1 cellular context compared by ENCODE assay signal in the genomic region with DNA sequence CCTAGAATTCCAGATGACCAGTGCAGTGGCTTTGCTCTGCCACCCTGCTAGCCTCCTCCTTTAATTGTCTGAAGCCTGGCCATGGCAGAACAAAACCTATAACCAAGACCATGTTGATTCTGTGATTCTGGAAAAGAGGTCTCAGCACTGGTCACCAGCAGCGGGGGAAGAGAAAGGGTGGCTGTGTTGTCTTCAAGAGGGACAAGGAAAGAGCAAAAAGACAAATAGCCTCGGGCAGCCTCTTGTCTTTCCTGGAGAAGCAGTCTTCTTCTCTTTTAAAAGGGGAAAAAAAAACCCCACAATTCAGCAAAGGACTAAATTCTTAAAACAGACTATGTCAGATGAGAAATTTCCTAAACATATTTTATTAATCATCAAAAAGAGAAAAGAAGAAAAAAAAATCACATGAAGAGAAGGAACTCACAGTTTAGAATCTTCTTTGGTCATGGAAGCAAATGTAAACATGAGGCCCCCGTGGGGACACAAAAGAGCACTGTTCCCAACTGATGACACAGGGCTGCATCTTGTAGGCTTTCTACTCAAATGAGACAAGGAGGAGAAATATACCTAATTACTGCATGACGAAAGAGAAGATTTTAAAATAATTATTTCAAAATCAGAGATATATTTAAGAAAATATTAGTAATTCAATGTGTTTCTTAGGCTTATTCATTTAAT.
TF ChIP-seq lines count a peak whose summit lies in the region.

No MANE protein-coding gene starts in this region.

TF ChIP-seq in HepG2, 621 proteins besides CTCF, POLR2A, EP300 and RAD21 (continues in another document):
- no peak for TF ChIP-seq ZFP62 (CRISPR knock-in tag; IDR thresholded peaks at IDR 0.05)
- TF ChIP-seq FOSL2 (CRISPR knock-in tag; IDR thresholded peaks at IDR 0.05), result no peak
- no peak for TF ChIP-seq NPAS2 (CRISPR knock-in tag; IDR thresholded peaks at IDR 0.05; ENCODE audit: borderline replicate concordance)
- no peak for TF ChIP-seq ZBTB25 (CRISPR knock-in tag; IDR thresholded peaks at IDR 0.05)
- no peak for TF ChIP-seq NFAT5 (CRISPR knock-in tag; IDR thresholded peaks at IDR 0.05)
- no peak for TF ChIP-seq ZFP91 (CRISPR knock-in tag; IDR thresholded peaks at IDR 0.05; ENCODE audit: borderline replicate concordance)
- TF ChIP-seq TCF12 (IDR thresholded peaks at IDR 0.05), result no peak
- no peak for TF ChIP-seq TCF12 (CRISPR knock-in tag; IDR thresholded peaks at IDR 0.05)
- no peak for TF ChIP-seq MAFG (CRISPR knock-in tag; IDR thresholded peaks at IDR 0.05)
- no peak for TF ChIP-seq XBP1 (CRISPR knock-in tag; IDR thresholded peaks at IDR 0.05)
- no peak for TF ChIP-seq SOX13 (IDR thresholded peaks at IDR 0.05)
- peak in 1 of 2 experiments; percentile 44; a peak in 1 of 4 replicates for TF ChIP-seq SOX13 (CRISPR knock-in tag; conservative IDR thresholded peaks at IDR 0.05 in 1 of 2, IDR thresholded peaks at IDR 0.05 in 1 of 2)
- TF ChIP-seq CCAR2 (optimal IDR thresholded peaks at IDR 0.05; ENCODE audit: low read depth, low read length), result no peak
- no peak for TF ChIP-seq ZNF782 (CRISPR knock-in tag; IDR thresholded peaks at IDR 0.05; ENCODE audit: borderline replicate concordance)
- TF ChIP-seq EZH2 (conservative IDR thresholded peaks at IDR 0.05; ENCODE audit: low read depth, low read length), result no peak
- no peak for TF ChIP-seq ZNF160 (CRISPR knock-in tag; IDR thresholded peaks at IDR 0.05)
- TF ChIP-seq GATAD2A (CRISPR knock-in tag; IDR thresholded peaks at IDR 0.05), result peak; percentile 40; the same call in 1 of the 2 replicates
- TF ChIP-seq, protein P1, sequence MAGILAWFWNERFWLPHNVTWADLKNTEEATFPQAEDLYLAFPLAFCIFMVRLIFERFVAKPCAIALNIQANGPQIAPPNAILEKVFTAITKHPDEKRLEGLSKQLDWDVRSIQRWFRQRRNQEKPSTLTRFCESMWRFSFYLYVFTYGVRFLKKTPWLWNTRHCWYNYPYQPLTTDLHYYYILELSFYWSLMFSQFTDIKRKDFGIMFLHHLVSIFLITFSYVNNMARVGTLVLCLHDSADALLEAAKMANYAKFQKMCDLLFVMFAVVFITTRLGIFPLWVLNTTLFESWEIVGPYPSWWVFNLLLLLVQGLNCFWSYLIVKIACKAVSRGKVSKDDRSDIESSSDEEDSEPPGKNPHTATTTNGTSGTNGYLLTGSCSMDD (CRISPR knock-in tag; IDR thresholded peaks at IDR 0.05), result no peak
- TF ChIP-seq SMAD3 (CRISPR knock-in tag; IDR thresholded peaks at IDR 0.05), result no peak
- TF ChIP-seq WIZ (CRISPR knock-in tag; IDR thresholded peaks at IDR 0.05), result no peak
- TF ChIP-seq BRD4 (CRISPR knock-in tag; IDR thresholded peaks at IDR 0.05), result no peak
- TF ChIP-seq, protein P2, sequence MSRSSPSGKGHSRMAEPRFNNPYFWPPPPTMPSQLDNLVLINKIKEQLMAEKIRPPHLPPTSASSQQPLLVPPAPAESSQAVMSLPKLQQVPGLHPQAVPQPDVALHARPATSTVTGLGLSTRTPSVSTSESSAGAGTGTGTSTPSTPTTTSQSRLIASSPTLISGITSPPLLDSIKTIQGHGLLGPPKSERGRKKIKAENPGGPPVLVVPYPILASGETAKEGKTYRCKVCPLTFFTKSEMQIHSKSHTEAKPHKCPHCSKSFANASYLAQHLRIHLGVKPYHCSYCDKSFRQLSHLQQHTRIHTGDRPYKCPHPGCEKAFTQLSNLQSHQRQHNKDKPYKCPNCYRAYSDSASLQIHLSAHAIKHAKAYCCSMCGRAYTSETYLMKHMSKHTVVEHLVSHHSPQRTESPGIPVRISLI (CRISPR knock-in tag; IDR thresholded peaks at IDR 0.05; ENCODE audit: borderline replicate concordance), result peak; percentile 21; the same call in 1 of the 2 replicates
- peak; percentile 39; the same call in 1 of the 2 replicates for TF ChIP-seq PATZ1 (CRISPR knock-in tag; IDR thresholded peaks at IDR 0.05)
- no peak for TF ChIP-seq ZNF296 (CRISPR knock-in tag; conservative IDR thresholded peaks at IDR 0.05)
- no peak for TF ChIP-seq RARA (CRISPR knock-in tag; IDR thresholded peaks at IDR 0.05)
- TF ChIP-seq PBX3 (CRISPR knock-in tag; IDR thresholded peaks at IDR 0.05; ENCODE audit: borderline replicate concordance), result no peak
- TF ChIP-seq NAIF1 (CRISPR knock-in tag; IDR thresholded peaks at IDR 0.05; ENCODE audit: borderline replicate concordance), result no peak
- no peak for TF ChIP-seq FOXA1 (IDR thresholded peaks at IDR 0.05)
- peak; percentile 68 for TF ChIP-seq FOXA1 (CRISPR knock-in tag; IDR thresholded peaks at IDR 0.05)
- no peak for TF ChIP-seq HNF1A (IDR thresholded peaks at IDR 0.05; ENCODE audit: low read depth)
- TF ChIP-seq HNF1A (CRISPR knock-in tag; IDR thresholded peaks at IDR 0.05; ENCODE audit: borderline replicate concordance), result no peak
- TF ChIP-seq ZNF747 (CRISPR knock-in tag; IDR thresholded peaks at IDR 0.05; ENCODE audit: borderline replicate concordance), result no peak
- no peak for TF ChIP-seq ZNF616 (CRISPR knock-in tag; IDR thresholded peaks at IDR 0.05; ENCODE audit: low read depth)
- TF ChIP-seq, protein P3, sequence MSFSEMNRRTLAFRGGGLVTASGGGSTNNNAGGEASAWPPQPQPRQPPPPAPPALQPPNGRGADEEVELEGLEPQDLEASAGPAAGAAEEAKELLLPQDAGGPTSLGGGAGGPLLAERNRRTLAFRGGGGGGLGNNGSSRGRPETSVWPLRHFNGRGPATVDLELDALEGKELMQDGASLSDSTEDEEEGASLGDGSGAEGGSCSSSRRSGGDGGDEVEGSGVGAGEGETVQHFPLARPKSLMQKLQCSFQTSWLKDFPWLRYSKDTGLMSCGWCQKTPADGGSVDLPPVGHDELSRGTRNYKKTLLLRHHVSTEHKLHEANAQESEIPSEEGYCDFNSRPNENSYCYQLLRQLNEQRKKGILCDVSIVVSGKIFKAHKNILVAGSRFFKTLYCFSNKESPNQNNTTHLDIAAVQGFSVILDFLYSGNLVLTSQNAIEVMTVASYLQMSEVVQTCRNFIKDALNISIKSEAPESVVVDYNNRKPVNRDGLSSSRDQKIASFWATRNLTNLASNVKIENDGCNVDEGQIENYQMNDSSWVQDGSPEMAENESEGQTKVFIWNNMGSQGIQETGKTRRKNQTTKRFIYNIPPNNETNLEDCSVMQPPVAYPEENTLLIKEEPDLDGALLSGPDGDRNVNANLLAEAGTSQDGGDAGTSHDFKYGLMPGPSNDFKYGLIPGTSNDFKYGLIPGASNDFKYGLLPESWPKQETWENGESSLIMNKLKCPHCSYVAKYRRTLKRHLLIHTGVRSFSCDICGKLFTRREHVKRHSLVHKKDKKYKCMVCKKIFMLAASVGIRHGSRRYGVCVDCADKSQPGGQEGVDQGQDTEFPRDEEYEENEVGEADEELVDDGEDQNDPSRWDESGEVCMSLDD (CRISPR knock-in tag; IDR thresholded peaks at IDR 0.05; ENCODE audit: borderline replicate concordance), result no peak
- TF ChIP-seq ZNF781 (CRISPR knock-in tag; IDR thresholded peaks at IDR 0.05; ENCODE audit: borderline replicate concordance, not compliant biosample characterization), result no peak
- peak; percentile 86 for TF ChIP-seq FOXA3 (CRISPR knock-in tag; IDR thresholded peaks at IDR 0.05)
- TF ChIP-seq ZNF33A (CRISPR knock-in tag; IDR thresholded peaks at IDR 0.05; ENCODE audit: borderline replicate concordance), result no peak
